In genomic region chr7:2658941-2659340, GRCh38 we compare ENCODE assay signal across 26 cellular contexts. TPM values are rescaled to one million over a fixed set of nuclear protein-coding genes. Genes with fewer than 3 reads are reported as not detected.
"Had no signal": no experiment of that assay in that cellular context is flagged by ENCODE, and none has a peak within 500 bp of the region (broad histone marks: within the 10 kb centered on the region; RNA-seq: fewer than 3 reads in every experiment).

No MANE protein-coding gene starts in this region.

- H3K4me1 ChIP-seq: neural progenitor cell, uterus had no signal

- H3K4me3 ChIP-seq: heart right ventricle, hepatocyte, lower lobe of right lung, neural progenitor cell, ovary, right atrium auricular region, sigmoid colon, spleen, suprapubic skin, thoracic aorta, tibial artery, upper lobe of right lung, uterus had no signal

- H3K27me3 ChIP-seq: heart right ventricle, hepatocyte, neural progenitor cell, ovary, right atrium auricular region, sigmoid colon, spleen, suprapubic skin, tibial artery, upper lobe of right lung, uterus had no signal

- H3K27ac Mint-ChIP-seq: naive thymus-derived CD8-positive, alpha-beta T cell; nephron progenitor cell; neural progenitor cell; progenitor cell of endocrine pancreas; stimulated activated effector memory CD8-positive, alpha-beta T cell treated with anti-CD3 and anti-CD28 coated beads, Interleukin-12 subunit alpha, Interleukin-12 subunit beta, amount 100 ng/mL, for 72 hours; stimulated activated naive CD8-positive, alpha-beta T cell treated with anti-CD3 and anti-CD28 coated beads, Interleukin-15, Interleukin-2, amounts not matched to agents 100 ng/mL and 50 ng/mL, for 24 hours had no signal

- H3K9ac ChIP-seq: neural progenitor cell had no signal

- H3K27ac ChIP-seq: heart right ventricle, hepatocyte, lower lobe of right lung, neural progenitor cell, ovary, sigmoid colon, spleen, suprapubic skin, thoracic aorta, tibial artery, upper lobe of right lung, uterus had no signal

- H3K36me3 Mint-ChIP-seq: stimulated activated effector memory CD8-positive, alpha-beta T cell treated with anti-CD3 and anti-CD28 coated beads, Interleukin-12 subunit alpha, Interleukin-12 subunit beta, amount 100 ng/mL, for 72 hours had no signal

- H3K9me3 Mint-ChIP-seq: naive thymus-derived CD8-positive, alpha-beta T cell; nephron progenitor cell; neural progenitor cell; stimulated activated effector memory CD8-positive, alpha-beta T cell treated with anti-CD3 and anti-CD28 coated beads, Interleukin-12 subunit alpha, Interleukin-12 subunit beta, amount 100 ng/mL, for 72 hours; stimulated activated naive CD8-positive, alpha-beta T cell treated with anti-CD3 and anti-CD28 coated beads, Interleukin-15, Interleukin-2, amounts not matched to agents 100 ng/mL and 50 ng/mL, for 24 hours had no signal

- FAIRE-seq: keratinocyte, small intestine had no signal

- DNase-seq: lower lobe of right lung; mammary epithelial cell; mesenchymal stem cell; nephron progenitor cell; sigmoid colon; small intestine; stimulated activated CD4-positive, alpha-beta T cell treated with anti-CD3 and anti-CD28 coated beads, Interleukin-4, amount 100 ng/mL, for 24 hours; stimulated activated naive CD4-positive, alpha-beta T cell; tibial artery; trophoblast cell; upper lobe of right lung; uterus had no signal

- H3K9me3 ChIP-seq: heart right ventricle, lower lobe of right lung, ovary, right atrium auricular region, sigmoid colon, spleen, suprapubic skin, thoracic aorta, tibial artery, upper lobe of right lung, uterus had no signal

- H3K27me3 Mint-ChIP-seq: naive thymus-derived CD8-positive, alpha-beta T cell; progenitor cell of endocrine pancreas; stimulated activated naive CD8-positive, alpha-beta T cell treated with anti-CD3 and anti-CD28 coated beads, Interleukin-15, Interleukin-2, amounts not matched to agents 100 ng/mL and 50 ng/mL, for 24 hours had no signal

- H3K4me3 Mint-ChIP-seq: naive thymus-derived CD8-positive, alpha-beta T cell; nephron progenitor cell; neural progenitor cell; stimulated activated effector memory CD8-positive, alpha-beta T cell treated with anti-CD3 and anti-CD28 coated beads, Interleukin-12 subunit alpha, Interleukin-12 subunit beta, amount 100 ng/mL, for 72 hours; stimulated activated naive CD8-positive, alpha-beta T cell treated with anti-CD3 and anti-CD28 coated beads, Interleukin-15, Interleukin-2, amounts not matched to agents 100 ng/mL and 50 ng/mL, for 24 hours had no signal

- H3K4me1 Mint-ChIP-seq: nephron progenitor cell; neural progenitor cell; stimulated activated effector memory CD8-positive, alpha-beta T cell treated with anti-CD3 and anti-CD28 coated beads, Interleukin-12 subunit alpha, Interleukin-12 subunit beta, amount 100 ng/mL, for 72 hours had no signal

- ATAC-seq: heart right ventricle; lower lobe of right lung; naive thymus-derived CD8-positive, alpha-beta T cell; stimulated activated effector memory CD8-positive, alpha-beta T cell treated with anti-CD3 and anti-CD28 coated beads, Interleukin-12 subunit alpha, Interleukin-12 subunit beta, amount 100 ng/mL, for 72 hours; upper lobe of right lung had no signal

- H3K36me3 ChIP-seq: neural progenitor cell, ovary, uterus had no signal

RNA-seq across cellular contexts. Expression of gene AMZ1, which starts 29.1 kb away (rescaled TPM):
- total RNA-seq: hepatocyte, pulmonary artery endothelial cell had no signal
- polyA plus RNA-seq: naive thymus-derived CD8-positive, alpha-beta T cell had no signal
